ENCODE assay signal across 24 cellular contexts in genomic region chr6:33600761-33601160, GRCh38.
"Had no signal": no experiment of that assay in that cellular context is flagged by ENCODE, and none has a peak within 500 bp of the region (broad histone marks: within the 10 kb centered on the region; RNA-seq: fewer than 3 reads in every experiment).

No MANE protein-coding gene starts in this region.

- H3K36me3 ChIP-seq: gastroesophageal sphincter, heart left ventricle, prostate gland, right atrium auricular region, spleen, thoracic aorta, transverse colon, vagina had no signal

- H3K4me3 Mint-ChIP-seq: memory B cell; mesothelial cell of epicardium; naive B cell; natural killer cell treated with Interleukin-12 subunit alpha and Interleukin-12 subunit beta and Interleukin-15 and Interleukin-18, amount 100 ng/mL, for 72 hours; neural crest cell; stimulated activated naive B cell treated with anti-CD40 and anti-IgM and Interleukin-4, amounts not matched to agents 10 μg/mL and 1 μg/mL and 100 μg/mL, for 72 hours; stimulated activated naive CD8-positive, alpha-beta T cell treated with anti-CD3 and anti-CD28 coated beads, Interleukin-15, Interleukin-2, amounts not matched to agents 100 ng/mL and 50 ng/mL, for 24 hours had no signal

- H3K27ac ChIP-seq: dorsolateral prefrontal cortex, gastroesophageal sphincter, heart left ventricle, hepatocyte, prostate gland, right atrium auricular region, skin epidermis, spleen, thoracic aorta, transverse colon, vagina had no signal

- H3K9me3 ChIP-seq: prostate gland, transverse colon, vagina had no signal

- ATAC-seq: gastroesophageal sphincter; heart left ventricle; left lobe of liver; mucosa of descending colon; natural killer cell treated with Interleukin-12 subunit alpha and Interleukin-12 subunit beta and Interleukin-15 and Interleukin-18, amount 100 ng/mL, for 72 hours; stimulated activated naive B cell treated with anti-CD40 and anti-IgM and Interleukin-4, amounts not matched to agents 10 μg/mL and 1 μg/mL and 100 μg/mL, for 72 hours had no signal

- H3K27ac Mint-ChIP-seq: memory B cell; mesothelial cell of epicardium; natural killer cell treated with Interleukin-12 subunit alpha and Interleukin-12 subunit beta and Interleukin-15 and Interleukin-18, amount 100 ng/mL, for 72 hours; stimulated activated naive B cell treated with anti-CD40 and anti-IgM and Interleukin-4, amounts not matched to agents 10 μg/mL and 1 μg/mL and 100 μg/mL, for 72 hours; stimulated activated naive CD8-positive, alpha-beta T cell treated with anti-CD3 and anti-CD28 coated beads, Interleukin-15, Interleukin-2, amounts not matched to agents 100 ng/mL and 50 ng/mL, for 24 hours had no signal

- H2AFZ ChIP-seq: hepatocyte had no signal

- H3K36me3 Mint-ChIP-seq: mesothelial cell of epicardium; natural killer cell treated with Interleukin-12 subunit alpha and Interleukin-12 subunit beta and Interleukin-15 and Interleukin-18, amount 100 ng/mL, for 72 hours had no signal

- H3K27me3 Mint-ChIP-seq: memory B cell; naive B cell; stimulated activated naive B cell treated with anti-CD40 and anti-IgM and Interleukin-4, amounts not matched to agents 10 μg/mL and 1 μg/mL and 100 μg/mL, for 72 hours; stimulated activated naive CD8-positive, alpha-beta T cell treated with anti-CD3 and anti-CD28 coated beads, Interleukin-15, Interleukin-2, amounts not matched to agents 100 ng/mL and 50 ng/mL, for 24 hours had no signal

- H3K4me2 ChIP-seq: hepatocyte had no signal

- DNase-seq: dorsolateral prefrontal cortex; effector CD4-positive, alpha-beta T cell; foreskin fibroblast; heart left ventricle; kidney; mucosa of descending colon; naive B cell; spleen; stimulated activated naive B cell treated with anti-CD40 and anti-IgM and Interleukin-4, amounts not matched to agents 10 μg/mL and 1 μg/mL and 100 μg/mL, for 72 hours; transverse colon had no signal

- H3K4me3 ChIP-seq: dorsolateral prefrontal cortex, gastroesophageal sphincter, heart left ventricle, hepatocyte, lung, mucosa of descending colon, prostate gland, right atrium auricular region, skin epidermis, spleen, thoracic aorta, transverse colon, vagina had no signal

- H3K4me1 ChIP-seq: gastroesophageal sphincter, prostate gland, vagina had no signal

- H3K27me3 ChIP-seq: dorsolateral prefrontal cortex, heart left ventricle, hepatocyte, right atrium auricular region, spleen, transverse colon, vagina had no signal

- H3K4me1 Mint-ChIP-seq: mesothelial cell of epicardium had no signal

- H3K9me3 Mint-ChIP-seq: natural killer cell treated with Interleukin-12 subunit alpha and Interleukin-12 subunit beta and Interleukin-15 and Interleukin-18, amount 100 ng/mL, for 72 hours; neural crest cell; stimulated activated naive CD8-positive, alpha-beta T cell treated with anti-CD3 and anti-CD28 coated beads, Interleukin-15, Interleukin-2, amounts not matched to agents 100 ng/mL and 50 ng/mL, for 24 hours had no signal
